In genomic region chr12:51017452-51017851, GRCh38 we compare ENCODE assay signal across 20 cellular contexts.
"Had no signal": no experiment of that assay in that cellular context is flagged by ENCODE, and none has a peak within 500 bp of the region (broad histone marks: within the 10 kb centered on the region; RNA-seq: fewer than 3 reads in every experiment).

No MANE protein-coding gene starts in this region.

- H2AFZ ChIP-seq: hepatocyte had no signal

- H3K27me3 Mint-ChIP-seq: naive B cell had no signal

- H3K9me3 ChIP-seq: sigmoid colon, stomach, thoracic aorta, transverse colon had no signal

- H3K27ac ChIP-seq: foreskin keratinocyte, hepatocyte, sigmoid colon, skin epidermis, stomach, thoracic aorta, transverse colon had no signal

- H3K4me2 ChIP-seq: hepatocyte had no signal

- H3K4me3 ChIP-seq: hepatocyte, lung, sigmoid colon, skin epidermis, stomach, thoracic aorta, transverse colon had no signal

- DNase-seq: cortex of kidney; foreskin keratinocyte; head of caudate nucleus; left colon; left ventricle myocardium superior; mesenchymal stem cell; naive B cell; posterior cingulate gyrus; sigmoid colon; stimulated activated CD4-positive, alpha-beta T cell treated with anti-CD3 and anti-CD28 coated beads, Interleukin-2, amount 100 ng/mL, for 24 hours; stimulated activated CD4-positive, alpha-beta T cell treated with anti-CD3 and anti-CD28 coated beads, Interleukin-4, amount 100 ng/mL, for 4 hours; stimulated activated naive CD4-positive, alpha-beta T cell; stomach; substantia nigra; transverse colon had no signal

- H3K36me3 ChIP-seq: sigmoid colon, stomach, thoracic aorta, transverse colon had no signal

- H3K4me3 Mint-ChIP-seq: naive B cell, nephron had no signal

- ATAC-seq: foreskin keratinocyte, left colon, left ventricle myocardium superior had no signal

- H3K36me3 Mint-ChIP-seq: naive B cell had no signal

- H3K4me1 ChIP-seq: foreskin keratinocyte had no signal

- H3K27me3 ChIP-seq: foreskin keratinocyte, hepatocyte, sigmoid colon, stomach, transverse colon had no signal

- H3K9me3 Mint-ChIP-seq: naive B cell, nephron had no signal
